In the genomic region with DNA sequence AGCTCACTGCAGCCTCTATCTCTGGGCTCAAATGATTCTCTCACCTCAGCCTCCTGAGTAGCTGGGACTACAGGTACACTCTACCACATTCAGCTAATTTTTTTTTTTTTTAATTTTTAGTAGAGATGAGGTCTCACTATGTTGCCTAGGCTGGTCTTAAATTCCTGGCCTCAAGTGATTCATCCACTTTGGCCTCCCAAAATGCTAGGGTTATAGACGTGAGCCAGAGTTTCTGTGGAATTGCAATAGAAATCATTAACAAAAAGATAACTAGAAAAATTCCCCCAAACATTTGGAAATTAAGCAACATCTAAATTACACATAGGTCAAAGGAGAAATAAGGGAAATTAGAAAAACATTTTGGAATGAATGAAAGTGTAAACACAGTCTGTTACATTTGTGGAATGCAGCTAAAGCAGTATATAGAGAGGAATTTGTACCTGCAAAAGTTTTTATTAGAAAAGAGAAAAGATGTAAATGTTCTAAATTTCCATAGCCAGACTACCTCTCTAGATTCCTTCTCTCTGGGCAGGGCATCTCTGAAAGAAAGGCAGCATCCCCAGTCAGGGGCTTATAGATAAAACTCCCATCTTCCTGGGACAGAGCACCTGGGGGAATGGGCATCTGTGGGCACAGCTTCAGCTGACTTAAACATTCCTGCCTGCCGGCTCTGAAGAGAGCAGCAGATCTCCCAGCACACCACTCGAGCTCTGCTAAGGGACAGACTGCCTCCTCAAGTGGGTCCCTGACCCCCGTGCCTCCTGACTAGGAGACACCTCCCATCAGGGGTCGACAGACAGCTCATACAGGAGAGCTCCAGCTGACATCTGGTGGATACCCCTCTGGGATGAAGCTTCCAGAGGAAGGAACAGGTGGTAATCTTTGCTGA, we compare ENCODE assay signal across 2 cellular contexts.
A peak's percentile ranks its signal among the peaks of the same experiment; 100 is the strongest.
TF ChIP-seq lines count a peak whose summit lies in the region.

No MANE protein-coding gene starts in this region.

TF ChIP-seq in IMR-90, 13 proteins besides CTCF, POLR2A, EP300 and RAD21 (continued from another document):
- TF ChIP-seq MAZ (IDR thresholded peaks at IDR 0.05; ENCODE audit: borderline replicate concordance, low read depth, low read length) (no peak), NFE2L2 (IDR thresholded peaks at IDR 0.05; ENCODE audit: low read depth, low read length) (no peak), BHLHE40 (IDR thresholded peaks at IDR 0.05; ENCODE audit: low read depth, low read length) (no peak), RFX5 (IDR thresholded peaks at IDR 0.05; ENCODE audit: low read depth, low read length) (no peak), CHD1 (IDR thresholded peaks at IDR 0.05; ENCODE audit: low read depth, low read length) (no peak), CEBPB (IDR thresholded peaks at IDR 0.05; ENCODE audit: low read depth, low read length) (no peak), FOS (IDR thresholded peaks at IDR 0.05; ENCODE audit: low read depth, low read length) (no peak), MAFK (IDR thresholded peaks at IDR 0.05; ENCODE audit: low read depth, low read length) (no peak)
- TF ChIP-seq, protein P1, sequence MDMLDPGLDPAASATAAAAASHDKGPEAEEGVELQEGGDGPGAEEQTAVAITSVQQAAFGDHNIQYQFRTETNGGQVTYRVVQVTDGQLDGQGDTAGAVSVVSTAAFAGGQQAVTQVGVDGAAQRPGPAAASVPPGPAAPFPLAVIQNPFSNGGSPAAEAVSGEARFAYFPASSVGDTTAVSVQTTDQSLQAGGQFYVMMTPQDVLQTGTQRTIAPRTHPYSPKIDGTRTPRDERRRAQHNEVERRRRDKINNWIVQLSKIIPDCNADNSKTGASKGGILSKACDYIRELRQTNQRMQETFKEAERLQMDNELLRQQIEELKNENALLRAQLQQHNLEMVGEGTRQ (IDR thresholded peaks at IDR 0.05; ENCODE audit: low read depth, low read length): no peak
- TF ChIP-seq, protein P2, sequence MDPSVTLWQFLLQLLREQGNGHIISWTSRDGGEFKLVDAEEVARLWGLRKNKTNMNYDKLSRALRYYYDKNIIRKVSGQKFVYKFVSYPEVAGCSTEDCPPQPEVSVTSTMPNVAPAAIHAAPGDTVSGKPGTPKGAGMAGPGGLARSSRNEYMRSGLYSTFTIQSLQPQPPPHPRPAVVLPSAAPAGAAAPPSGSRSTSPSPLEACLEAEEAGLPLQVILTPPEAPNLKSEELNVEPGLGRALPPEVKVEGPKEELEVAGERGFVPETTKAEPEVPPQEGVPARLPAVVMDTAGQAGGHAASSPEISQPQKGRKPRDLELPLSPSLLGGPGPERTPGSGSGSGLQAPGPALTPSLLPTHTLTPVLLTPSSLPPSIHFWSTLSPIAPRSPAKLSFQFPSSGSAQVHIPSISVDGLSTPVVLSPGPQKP (IDR thresholded peaks at IDR 0.05; ENCODE audit: borderline replicate concordance, low read depth, low read length): no peak

TF ChIP-seq in liver, 16 proteins besides CTCF, POLR2A, EP300 and RAD21:
- TF ChIP-seq HNF4A (conservative IDR thresholded peaks at IDR 0.05) (peak; percentile 24 to 38), TAF1 (conservative IDR thresholded peaks at IDR 0.05) (no peak), NR2F2 (IDR thresholded peaks at IDR 0.05) (no peak), RXRA (IDR thresholded peaks at IDR 0.05) (peak in 1 of 2 donors; percentile 47)
- TF ChIP-seq, protein P3, sequence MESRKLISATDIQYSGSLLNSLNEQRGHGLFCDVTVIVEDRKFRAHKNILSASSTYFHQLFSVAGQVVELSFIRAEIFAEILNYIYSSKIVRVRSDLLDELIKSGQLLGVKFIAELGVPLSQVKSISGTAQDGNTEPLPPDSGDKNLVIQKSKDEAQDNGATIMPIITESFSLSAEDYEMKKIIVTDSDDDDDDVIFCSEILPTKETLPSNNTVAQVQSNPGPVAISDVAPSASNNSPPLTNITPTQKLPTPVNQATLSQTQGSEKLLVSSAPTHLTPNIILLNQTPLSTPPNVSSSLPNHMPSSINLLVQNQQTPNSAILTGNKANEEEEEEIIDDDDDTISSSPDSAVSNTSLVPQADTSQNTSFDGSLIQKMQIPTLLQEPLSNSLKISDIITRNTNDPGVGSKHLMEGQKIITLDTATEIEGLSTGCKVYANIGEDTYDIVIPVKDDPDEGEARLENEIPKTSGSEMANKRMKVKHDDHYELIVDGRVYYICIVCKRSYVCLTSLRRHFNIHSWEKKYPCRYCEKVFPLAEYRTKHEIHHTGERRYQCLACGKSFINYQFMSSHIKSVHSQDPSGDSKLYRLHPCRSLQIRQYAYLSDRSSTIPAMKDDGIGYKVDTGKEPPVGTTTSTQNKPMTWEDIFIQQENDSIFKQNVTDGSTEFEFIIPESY (IDR thresholded peaks at IDR 0.05): no peak
- TF ChIP-seq, protein P4, sequence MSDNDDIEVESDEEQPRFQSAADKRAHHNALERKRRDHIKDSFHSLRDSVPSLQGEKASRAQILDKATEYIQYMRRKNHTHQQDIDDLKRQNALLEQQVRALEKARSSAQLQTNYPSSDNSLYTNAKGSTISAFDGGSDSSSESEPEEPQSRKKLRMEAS (IDR thresholded peaks at IDR 0.05): no peak
